In the genomic region with DNA sequence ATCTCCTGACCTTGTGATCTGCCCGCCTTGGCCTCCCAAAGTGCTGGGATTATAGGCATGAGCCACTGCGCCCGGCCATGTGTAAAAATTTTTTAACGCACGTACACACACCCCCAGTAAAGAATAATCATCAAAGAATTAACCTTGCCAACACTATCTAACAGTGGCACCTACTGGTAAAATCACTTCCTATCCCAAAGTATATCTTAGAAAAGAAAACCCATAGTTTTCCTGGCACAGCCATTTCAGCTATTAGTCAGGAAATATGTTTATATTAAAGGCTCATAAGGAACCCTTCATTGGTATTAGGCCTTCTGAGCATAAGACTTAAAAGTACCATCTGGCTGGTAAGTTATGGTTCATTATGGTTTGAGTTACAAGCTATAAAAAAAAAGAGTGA, we compare ENCODE assay signal across 1 cellular context.
TF ChIP-seq lines count a peak whose summit lies in the region.

No MANE protein-coding gene starts in this region.

TF ChIP-seq in A549, 52 proteins besides CTCF, POLR2A, EP300 and RAD21:
- no peak for TF ChIP-seq HOXA7 (CRISPR knock-in tag; IDR thresholded peaks at IDR 0.05)
- no peak for TF ChIP-seq MYC (IDR thresholded peaks at IDR 0.05; ENCODE audit: borderline replicate concordance, low read length)
- TF ChIP-seq ZC3H11A (IDR thresholded peaks at IDR 0.05): no peak
- TF ChIP-seq, protein P1, sequence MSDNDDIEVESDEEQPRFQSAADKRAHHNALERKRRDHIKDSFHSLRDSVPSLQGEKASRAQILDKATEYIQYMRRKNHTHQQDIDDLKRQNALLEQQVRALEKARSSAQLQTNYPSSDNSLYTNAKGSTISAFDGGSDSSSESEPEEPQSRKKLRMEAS (IDR thresholded peaks at IDR 0.05): no peak
- no peak for TF ChIP-seq NR3C1 (IDR thresholded peaks at IDR 0.05)
- TF ChIP-seq CHD4 (IDR thresholded peaks at IDR 0.05; ENCODE audit: borderline replicate concordance): no peak
- no peak for TF ChIP-seq NPAS2 (CRISPR knock-in tag; IDR thresholded peaks at IDR 0.05; ENCODE audit: borderline replicate concordance)
- TF ChIP-seq HEYL (CRISPR knock-in tag; IDR thresholded peaks at IDR 0.05): no peak
- TF ChIP-seq ZFP36 (IDR thresholded peaks at IDR 0.05; ENCODE audit: borderline replicate concordance, partially characterized antibody): no peak
- no peak for TF ChIP-seq BHLHE40 (IDR thresholded peaks at IDR 0.05; ENCODE audit: low read depth, low read length)
- no peak for TF ChIP-seq CEBPB (IDR thresholded peaks at IDR 0.05)
- TF ChIP-seq FOXS1 (CRISPR knock-in tag; IDR thresholded peaks at IDR 0.05): no peak
- TF ChIP-seq, protein P2, sequence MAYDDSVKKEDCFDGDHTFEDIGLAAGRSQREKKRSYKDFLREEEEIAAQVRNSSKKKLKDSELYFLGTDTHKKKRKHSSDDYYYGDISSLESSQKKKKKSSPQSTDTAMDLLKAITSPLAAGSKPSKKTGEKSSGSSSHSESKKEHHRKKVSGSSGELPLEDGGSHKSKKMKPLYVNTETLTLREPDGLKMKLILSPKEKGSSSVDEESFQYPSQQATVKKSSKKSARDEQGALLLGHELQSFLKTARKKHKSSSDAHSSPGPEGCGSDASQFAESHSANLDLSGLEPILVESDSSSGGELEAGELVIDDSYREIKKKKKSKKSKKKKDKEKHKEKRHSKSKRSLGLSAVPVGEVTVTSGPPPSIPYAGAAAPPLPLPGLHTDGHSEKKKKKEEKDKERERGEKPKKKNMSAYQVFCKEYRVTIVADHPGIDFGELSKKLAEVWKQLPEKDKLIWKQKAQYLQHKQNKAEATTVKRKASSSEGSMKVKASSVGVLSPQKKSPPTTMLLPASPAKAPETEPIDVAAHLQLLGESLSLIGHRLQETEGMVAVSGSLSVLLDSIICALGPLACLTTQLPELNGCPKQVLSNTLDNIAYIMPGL (CRISPR knock-in tag; IDR thresholded peaks at IDR 0.05; ENCODE audit: borderline replicate concordance): no peak
- TF ChIP-seq SREBF2 (IDR thresholded peaks at IDR 0.05): no peak
- no peak for TF ChIP-seq ZNF302 (CRISPR knock-in tag; IDR thresholded peaks at IDR 0.05)
- TF ChIP-seq KDM5A (IDR thresholded peaks at IDR 0.05): no peak
- TF ChIP-seq POLR2AphosphoS2 (conservative IDR thresholded peaks at IDR 0.05; ENCODE audit: low read length): no peak
- TF ChIP-seq SMC3 (IDR thresholded peaks at IDR 0.05): no peak
